In the genomic region with DNA sequence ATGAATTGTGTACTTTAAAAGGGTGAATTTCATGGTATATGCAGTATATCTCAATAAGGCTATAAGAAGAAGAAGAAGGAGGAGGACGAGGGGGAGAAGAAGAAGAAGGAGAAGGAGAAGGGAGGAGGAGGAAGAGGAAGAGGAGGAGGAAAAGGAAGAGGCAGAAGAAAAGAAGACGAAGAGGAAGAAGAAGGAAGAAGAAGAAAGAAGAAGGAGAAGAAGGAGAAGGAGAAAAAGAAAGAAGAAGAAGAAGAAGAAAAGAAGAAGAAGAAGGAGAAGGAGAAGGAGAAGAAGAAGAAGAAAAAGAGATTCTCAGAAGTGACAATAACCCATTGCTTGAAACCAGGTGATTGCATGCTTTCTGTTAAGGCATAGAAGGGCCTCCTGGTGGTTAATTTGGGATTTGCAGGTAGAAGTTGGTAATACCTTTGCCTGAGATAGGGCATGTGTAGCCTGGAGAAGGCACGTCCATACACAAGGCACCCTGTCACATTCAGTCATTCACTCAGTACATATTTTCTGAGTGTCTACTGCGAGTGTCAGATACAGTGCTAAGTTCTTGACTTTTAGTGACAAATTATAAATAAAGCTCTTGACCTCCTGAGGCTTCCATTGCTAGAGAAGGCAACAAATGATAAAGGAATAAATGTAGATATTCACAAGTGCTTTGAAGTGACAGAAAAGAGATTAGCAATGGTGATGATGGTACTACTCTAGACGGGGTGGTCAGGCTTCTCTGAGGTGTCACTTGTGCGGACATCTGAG, we compare ENCODE assay signal across 9 cellular contexts.
A peak's percentile ranks its signal among the peaks of the same experiment; 100 is the strongest.
DNase-seq lines count a peak whose midpoint lies in the region; ATAC-seq and TF ChIP-seq lines count a peak whose summit lies in the region.
"Had no signal": no experiment of that assay in that cellular context is flagged by ENCODE, and none has a peak within 500 bp of the region (broad histone marks: within the 10 kb centered on the region; RNA-seq: fewer than 3 reads in every experiment).

No MANE protein-coding gene starts in this region.

- H3K27me3 Mint-ChIP-seq in activated T-cell treated with anti-CD3 and anti-CD28 coated beads, Interleukin-2, amount 50 U/mL, for 4 hours (ENCODE audit: low read depth) = no peaks in the 10 kb centered on the region

- in situ Hi-C loops in GM13977 (cut with MboI; ENCODE audit: low pct_unique_long_range_greater_than_20kb, low sequenced_read_pairs, unreplicated experiment) = no loop called here

- peak; percentile 73 for TF ChIP-seq CTCF in 22Rv1 (IDR thresholded peaks at IDR 0.05)
- peak; percentile 52 for TF ChIP-seq CTCF in GM13977 (IDR thresholded peaks at IDR 0.05; ENCODE audit: extremely low read depth, insufficient read depth, missing control alignments)
- TF ChIP-seq CTCF in foreskin fibroblast (IDR thresholded peaks at IDR 0.05; ENCODE audit: low read depth, low read length) = peak; percentile 23
- TF ChIP-seq CTCF in tibial artery (IDR thresholded peaks at IDR 0.05) = no peak

- H3K4me3 Mint-ChIP-seq in activated T-cell treated with anti-CD3 and anti-CD28 coated beads, Interleukin-2, amount 50 U/mL, for 4 hours = no peak overlapping the region
- H3K4me3 Mint-ChIP-seq: brain had no signal

- DNase-seq in GM13977 (ENCODE audit: low spot score) = peak; percentile 33
- peak; percentile 31 for DNase-seq in NOMO-1 treated with DMSO at 0.1 percent for 48 hours (lab: John Stamatoyannopoulos, UW; ENCODE audit: unreplicated experiment)
- peak in 1 of 2 donors; percentile 23 for DNase-seq in foreskin fibroblast
- DNase-seq in activated T-cell treated with anti-CD3 and anti-CD28 coated beads, Interleukin-2, amount 50 U/mL, for 4 hours = no peak
- no peak for DNase-seq in tibial artery

- peaks cover 3% of the 10 kb centered on the region for H3K9me3 Mint-ChIP-seq in activated T-cell treated with anti-CD3 and anti-CD28 coated beads, Interleukin-2, amount 50 U/mL, for 4 hours

- H3K27ac ChIP-seq in 22Rv1 (no peak overlapping the region), tibial artery (no peak overlapping the region)

- H3K9me3 ChIP-seq in tibial artery = no peaks in the 10 kb centered on the region

- H3K27me3 ChIP-seq in tibial artery = no peaks in the 10 kb centered on the region

- H3K4me1 ChIP-seq in tibial artery = no peaks in the 10 kb centered on the region

- H3K36me3 ChIP-seq in tibial artery = no peaks in the 10 kb centered on the region

- no peaks in the 10 kb centered on the region for H3K4me1 Mint-ChIP-seq in activated T-cell treated with anti-CD3 and anti-CD28 coated beads, Interleukin-2, amount 50 U/mL, for 4 hours (ENCODE audit: low read depth)
- H3K4me1 Mint-ChIP-seq: brain had no signal

- H3K36me3 Mint-ChIP-seq in activated T-cell treated with anti-CD3 and anti-CD28 coated beads, Interleukin-2, amount 50 U/mL, for 4 hours (ENCODE audit: insufficient read depth) = no peaks in the 10 kb centered on the region
- H3K36me3 Mint-ChIP-seq: brain had no signal

- H3K4me3 ChIP-seq in foreskin fibroblast (ENCODE audit: low read depth in 1 of 2, low read length in 2 of 2) (no peak overlapping the region), tibial artery (no peak overlapping the region)

- intact Hi-C loops in tibial artery (cut with DNase I; ENCODE audit: low total_unique reads) = no loop called here

- peak; percentile 82 for ATAC-seq in HG02938 (IDR thresholded peaks at IDR 0.05; ENCODE audit: unreplicated experiment)
- ATAC-seq in HG02840 (IDR thresholded peaks at IDR 0.05; ENCODE audit: low FRiP score, unreplicated experiment) = no peak
- ATAC-seq in activated T-cell treated with anti-CD3 and anti-CD28 coated beads, Interleukin-2, amount 50 U/mL, for 4 hours = no peak

Comparison
In these comparisons a context has a peak if more than half of its experiments do, and no peak if none do; other contexts are left out.
1. CTCF ChIP-seq: peak in 22Rv1 (single experiment), GM13977 (single experiment) and foreskin fibroblast (single experiment); none in tibial artery (0 of 2).
2. DNase-seq: peak in GM13977 (single experiment) and NOMO-1 treated with DMSO at 0.1 percent for 48 hours (single experiment); none in activated T-cell treated with anti-CD3 and anti-CD28 coated beads, Interleukin-2, amount 50 U/mL, for 4 hours (single experiment) and tibial artery (0 of 2).